In genomic region chr2:64018715-64019082, GRCh38 we compare ENCODE assay signal across 8 cellular contexts. TPM values are rescaled to one million over a fixed set of nuclear protein-coding genes. Genes with fewer than 3 reads are reported as not detected.
DNase-seq lines count a peak whose midpoint lies in the region; ATAC-seq and TF ChIP-seq lines count a peak whose summit lies in the region.

No MANE protein-coding gene starts in this region.

- H3K4me3 ChIP-seq in SU-DHL-6 (ENCODE audit: insufficient read depth, low read length, poor library complexity, severe bottlenecking), result peak overlapping the region; percentile 62
- peak overlapping the region; percentile 85 for H3K4me3 ChIP-seq in effector memory CD4-positive, alpha-beta T cell (ENCODE audit: insufficient read depth, low read depth, low read length, poor library complexity, severe bottlenecking)
- peak overlapping the region; percentile 55 for H3K4me3 ChIP-seq in mesendoderm (ENCODE audit: low read length)
- H3K4me3 ChIP-seq in suprapubic skin, result peak overlapping the region; percentile 83

- no peak overlapping the region for H2BK5ac ChIP-seq in mesendoderm (ENCODE audit: low read length)

- H2AK5ac ChIP-seq in mesendoderm (ENCODE audit: low read length), result no peak overlapping the region

- H3K4me2 ChIP-seq in SU-DHL-6 (ENCODE audit: low read depth, low read length, poor library complexity, severe bottlenecking) (peak overlapping the region; percentile 97), mesendoderm (ENCODE audit: low read length) (peak overlapping the region; percentile 72)

- TF ChIP-seq POLR2A in suprapubic skin (IDR thresholded peaks at IDR 0.05), result no peak

- no peak overlapping the region for H4K5ac ChIP-seq in mesendoderm (ENCODE audit: low read length)

- H3K79me2 ChIP-seq in SU-DHL-6 (ENCODE audit: insufficient read depth, low read length), result no peaks in the 10 kb centered on the region
- peaks cover 7% of the 10 kb centered on the region for H3K79me2 ChIP-seq in mesendoderm (ENCODE audit: control insufficient read depth, insufficient read depth, low read length)

- H3K23ac ChIP-seq in mesendoderm (ENCODE audit: low read length), result no peak overlapping the region

- peak overlapping the region; percentile 83 for H3K4ac ChIP-seq in mesendoderm (ENCODE audit: low read depth, low read length)

- H3F3A ChIP-seq in SU-DHL-6 (ENCODE audit: insufficient read depth), result peaks cover 14% of the 10 kb centered on the region

- TF ChIP-seq CTCF in SU-DHL-6 (IDR thresholded peaks at IDR 0.05; ENCODE audit: insufficient read depth, low read length, poor library complexity, severe bottlenecking) (no peak), suprapubic skin (IDR thresholded peaks at IDR 0.05) (no peak)

- no peaks in the 10 kb centered on the region for H3K9me2 ChIP-seq in SU-DHL-6 (replicated peaks; ENCODE audit: insufficient read depth, low read length)

- H3K4me1 ChIP-seq in effector memory CD4-positive, alpha-beta T cell (ENCODE audit: control insufficient read depth, insufficient read depth, low read length, poor library complexity, severe bottlenecking), result peaks cover 6% of the 10 kb centered on the region
- H3K4me1 ChIP-seq in mesendoderm (ENCODE audit: control insufficient read depth, low read depth, low read length) (peaks cover 2% of the 10 kb centered on the region), suprapubic skin (peaks cover 45% of the 10 kb centered on the region)

- no peak for TF ChIP-seq EP300 in suprapubic skin (IDR thresholded peaks at IDR 0.05)

- no CpG with 5 or more reads among the region's 38 CpGs for WGBS in mesendoderm (ENCODE audit: extremely low coverage, insufficient coverage, low lambda C conversion rate)
- under 1% methylated on average over 17 of the region's 38 CpGs for WGBS in suprapubic skin

- H3K36me3 ChIP-seq in SU-DHL-6 (ENCODE audit: low read length), result no peaks in the 10 kb centered on the region
- H3K36me3 ChIP-seq in effector memory CD4-positive, alpha-beta T cell (ENCODE audit: control insufficient read depth, insufficient read depth, low read length), result no peaks in the 10 kb centered on the region
- H3K36me3 ChIP-seq in mesendoderm (ENCODE audit: control insufficient read depth, insufficient read depth, low read length), result no peaks in the 10 kb centered on the region
- no peaks in the 10 kb centered on the region for H3K36me3 ChIP-seq in suprapubic skin

- DNase-seq in CD1c-positive myeloid dendritic cell (ENCODE audit: extremely low spot score) (peak; percentile 60), mesendoderm (peak; percentile 72), suprapubic skin (ENCODE audit: low spot score in 2 of 2) (peak; percentile 78 to 82), SKM-1 (lab: John Stamatoyannopoulos, UW; ENCODE audit: unreplicated experiment) (no peak)
- no peak for DNase-seq in effector memory CD4-positive, alpha-beta T cell

- H3K27me3 ChIP-seq in SU-DHL-6 (ENCODE audit: low read length) (no peaks in the 10 kb centered on the region), mesendoderm (ENCODE audit: insufficient read depth, low read length, poor library complexity) (no peaks in the 10 kb centered on the region), suprapubic skin (no peaks in the 10 kb centered on the region)
- no peaks in the 10 kb centered on the region for H3K27me3 ChIP-seq in effector memory CD4-positive, alpha-beta T cell (replicated peaks; ENCODE audit: control insufficient read depth, insufficient read depth, low read length, poor library complexity, severe bottlenecking)

- H2BK15ac ChIP-seq in mesendoderm (replicated peaks; ENCODE audit: low read depth), result no peak overlapping the region

- no peaks in the 10 kb centered on the region for H4K20me1 ChIP-seq in SU-DHL-6 (ENCODE audit: low read depth, low read length)

- H3K9ac ChIP-seq in SU-DHL-6 (ENCODE audit: low read length), result peak overlapping the region; percentile 60
- peak overlapping the region; percentile 82 for H3K9ac ChIP-seq in mesendoderm (ENCODE audit: low read length)

- H4K8ac ChIP-seq in mesendoderm (ENCODE audit: low read depth, low read length), result no peak overlapping the region

- ATAC-seq in GM19035 (IDR thresholded peaks at IDR 0.05; ENCODE audit: unreplicated experiment) (peak; percentile 56), HG03280 (IDR thresholded peaks at IDR 0.05; ENCODE audit: unreplicated experiment) (peak; percentile 54)

- peak overlapping the region; percentile 94 for H3K18ac ChIP-seq in mesendoderm (ENCODE audit: low read length)

- H3K79me1 ChIP-seq in mesendoderm (ENCODE audit: low read length), result peaks cover 2% of the 10 kb centered on the region

- H3K27ac ChIP-seq in SU-DHL-6 (ENCODE audit: low read depth, low read length) (no peak overlapping the region), mesendoderm (ENCODE audit: low read depth, low read length) (peak overlapping the region; percentile 93), suprapubic skin (peak overlapping the region; percentile 99)
- peak overlapping the region; percentile 69 for H3K27ac ChIP-seq in effector memory CD4-positive, alpha-beta T cell (ENCODE audit: insufficient read depth, low read length, poor library complexity, severe bottlenecking)

- H3K56ac ChIP-seq in mesendoderm (ENCODE audit: low read length), result peak overlapping the region; percentile 90

- H2AFZ ChIP-seq in SU-DHL-6 (ENCODE audit: low read depth, low read length, severe bottlenecking), result peak overlapping the region; percentile 100

- no peaks in the 10 kb centered on the region for H3K9me3 ChIP-seq in SU-DHL-6 (ENCODE audit: insufficient read depth, low read length)
- no peaks in the 10 kb centered on the region for H3K9me3 ChIP-seq in effector memory CD4-positive, alpha-beta T cell (ENCODE audit: control insufficient read depth, low read length)
- no peaks in the 10 kb centered on the region for H3K9me3 ChIP-seq in suprapubic skin

- H2BK120ac ChIP-seq in mesendoderm (ENCODE audit: low read depth, low read length), result peak overlapping the region; percentile 50

RNA-seq across cellular contexts. Expression of gene VPS54, which starts 0.5 kb away (rescaled TPM):
- 6.7 TPM for polyA plus RNA-seq in mesendoderm (2013, experiment 1 of 2)
- 7.0 TPM for polyA plus RNA-seq in mesendoderm (2013, experiment 2 of 2)
- total RNA-seq in suprapubic skin, result 10 to 100 TPM; 14.6 to 28.8 (median 21.8) TPM

Comparison
In these comparisons a context has a peak if more than half of its experiments do, and no peak if none do; other contexts are left out.
1. DNase-seq: peak in CD1c-positive myeloid dendritic cell (single experiment), mesendoderm (single experiment) and suprapubic skin (2 of 2); none in effector memory CD4-positive, alpha-beta T cell (0 of 3) and SKM-1 (single experiment).
2. Peak in every context shown above with its lines, with median percentiles within 50 percentile points of each other: H3K4me3 ChIP-seq.